In genomic region chr14:103356151-103356766, GRCh38 we compare ENCODE assay signal across 19 cellular contexts. TPM values are rescaled to one million over a fixed set of nuclear protein-coding genes. Genes with fewer than 3 reads are reported as not detected.
DNase-seq lines count a peak whose midpoint lies in the region; ATAC-seq, FAIRE-seq and TF ChIP-seq lines count a peak whose summit lies in the region.
"Had no signal": no experiment of that assay in that cellular context is flagged by ENCODE, and none has a peak within 500 bp of the region (broad histone marks: within the 10 kb centered on the region; RNA-seq: fewer than 3 reads in every experiment).

No MANE protein-coding gene starts in this region.

- FAIRE-seq in GM12892 (lab: Jason Lieb, UNC) = peak; percentile 24
- FAIRE-seq: colon had no signal

- TF ChIP-seq CTCF in hepatocyte (IDR thresholded peaks at IDR 0.05; ENCODE audit: poor library complexity) (no peak), esophagus muscularis mucosa (IDR thresholded peaks at IDR 0.05) (no peak), vagina (IDR thresholded peaks at IDR 0.05) (no peak)

- H3K9me2 ChIP-seq in hepatocyte (replicated peaks; ENCODE audit: insufficient read depth) = no peaks in the 10 kb centered on the region

- intact Hi-C loops in esophagus muscularis mucosa (cut with DNase I) (no loop called here), vagina (cut with DNase I) (no loop called here)

- H3K79me2 ChIP-seq in hepatocyte = no peaks in the 10 kb centered on the region

- no peak for DNase-seq in CD8-positive, alpha-beta memory T cell
- no peak for DNase-seq in GM12892 (ENCODE audit: insufficient read length)
- no peak for DNase-seq in T-helper 17 cell
- no peak for DNase-seq in hepatocyte (ENCODE audit: low spot score)
- DNase-seq in esophagus muscularis mucosa (ENCODE audit: extremely low spot score) = no peak
- DNase-seq in vagina (ENCODE audit: extremely low spot score in 2 of 2) = no peak
- DNase-seq in stimulated activated CD4-positive, alpha-beta T cell treated with anti-CD3 and anti-CD28 coated beads, Interleukin-1b, Interleukin-23, amount 100 ng/mL, for 48 hours = no peak
- DNase-seq: activated CD4-positive, alpha-beta T cell treated with anti-CD3 and anti-CD28 coated beads for 4 hours; activated naive CD4-positive, alpha-beta T cell treated with Interleukin-2 at 50 U/mL for 16 hours; lower lobe of right lung; naive thymus-derived CD4-positive, alpha-beta T cell; NCI-H1417 treated with DMSO at 0.1 percent for 48 hours; SIG-M5; spleen had no signal

- TF ChIP-seq EP300 in esophagus muscularis mucosa (IDR thresholded peaks at IDR 0.05) = no peak

- H3K4me1 ChIP-seq in CD8-positive, alpha-beta memory T cell (ENCODE audit: insufficient read depth, low read length) = no peaks in the 10 kb centered on the region
- no peaks in the 10 kb centered on the region for H3K4me1 ChIP-seq in hepatocyte (ENCODE audit: insufficient read depth)
- no peaks in the 10 kb centered on the region for H3K4me1 ChIP-seq in esophagus muscularis mucosa
- peaks cover 9% of the 10 kb centered on the region for H3K4me1 ChIP-seq in vagina
- H3K4me1 ChIP-seq: gastroesophageal sphincter, HAP-1, lower lobe of right lung had no signal

- CTCF ChIA-PET in CD8-positive, alpha-beta memory T cell (lab: Charles Lee) = interaction anchor here (2.1 kb wide), 1 partner anchor 13 kb away, joined by 5 read pairs; no protein-coding TSS in a partner anchor

- no peaks in the 10 kb centered on the region for H4K20me1 ChIP-seq in hepatocyte (ENCODE audit: insufficient read depth, poor library complexity, severe bottlenecking)

- 54% methylated on average over 5 of the region's 6 CpGs for WGBS in hepatocyte (ENCODE audit: low lambda C conversion rate, missing lambda C conversion rate)
- 63% methylated on average over 6 of the region's 6 CpGs for WGBS in esophagus muscularis mucosa

- ATAC-seq in T-helper 17 cell (no peak), HG02588 (IDR thresholded peaks at IDR 0.05; ENCODE audit: unreplicated experiment) (no peak)
- ATAC-seq: gastroesophageal sphincter; lower lobe of right lung; naive thymus-derived CD4-positive, alpha-beta T cell had no signal

- peaks cover 0 to 3% (median under 1%) of the 10 kb centered on the region in 5 donors for H3K9me3 Mint-ChIP-seq in CD8-positive, alpha-beta memory T cell

- no peak overlapping the region for H3K4me3 ChIP-seq in CD8-positive, alpha-beta memory T cell (ENCODE audit: low read length)
- no peak overlapping the region for H3K4me3 ChIP-seq in hepatocyte
- no peak overlapping the region for H3K4me3 ChIP-seq in esophagus muscularis mucosa
- no peak overlapping the region for H3K4me3 ChIP-seq in vagina
- H3K4me3 ChIP-seq: gastroesophageal sphincter, HAP-1, lower lobe of right lung, spleen had no signal

- no peaks in the 10 kb centered on the region for H3K9me3 ChIP-seq in CD8-positive, alpha-beta memory T cell (ENCODE audit: low read length)
- H3K9me3 ChIP-seq in T-helper 17 cell (ENCODE audit: control insufficient read depth, low read length, poor library complexity, severe bottlenecking) (no peaks in the 10 kb centered on the region), hepatocyte (ENCODE audit: low read depth) (no peaks in the 10 kb centered on the region), esophagus muscularis mucosa (no peaks in the 10 kb centered on the region), vagina (no peaks in the 10 kb centered on the region)
- H3K9me3 ChIP-seq: gastroesophageal sphincter, HAP-1, lower lobe of right lung, spleen had no signal

- peak overlapping the region in 2 of 8 donors; percentile 8 to 81 for H3K27ac Mint-ChIP-seq in CD8-positive, alpha-beta memory T cell
- H3K27ac Mint-ChIP-seq in T-helper 17 cell = no peak overlapping the region

- peak overlapping the region in 2 of 7 donors; percentile 40 to 46 for H3K4me3 Mint-ChIP-seq in CD8-positive, alpha-beta memory T cell
- H3K4me3 Mint-ChIP-seq in T-helper 17 cell = peak overlapping the region; percentile 9

- H3K27me3 Mint-ChIP-seq in CD8-positive, alpha-beta memory T cell = peaks cover 13 to 28% of the 10 kb centered on the region in 2 donors
- peaks cover 16% of the 10 kb centered on the region for H3K27me3 Mint-ChIP-seq in T-helper 17 cell

- TF ChIP-seq POLR2A in GM12892 (IDR thresholded peaks at IDR 0.05; ENCODE audit: low read depth, low read length) (no peak), esophagus muscularis mucosa (IDR thresholded peaks at IDR 0.05; ENCODE audit: low read depth) (no peak), vagina (IDR thresholded peaks at IDR 0.05) (no peak)

- H3K36me3 ChIP-seq in CD8-positive, alpha-beta memory T cell (ENCODE audit: insufficient read depth, low read length) = no peaks in the 10 kb centered on the region
- no peaks in the 10 kb centered on the region for H3K36me3 ChIP-seq in hepatocyte (replicated peaks; ENCODE audit: insufficient read depth, low read depth)
- no peaks in the 10 kb centered on the region for H3K36me3 ChIP-seq in esophagus muscularis mucosa
- no peaks in the 10 kb centered on the region for H3K36me3 ChIP-seq in vagina
- H3K36me3 ChIP-seq: gastroesophageal sphincter, HAP-1, lower lobe of right lung, spleen had no signal

- no peak overlapping the region for H2AFZ ChIP-seq in hepatocyte

- peaks cover 5 to 13% (median 7%) of the 10 kb centered on the region in 3 donors for H3K4me1 Mint-ChIP-seq in CD8-positive, alpha-beta memory T cell
- peaks cover 8% of the 10 kb centered on the region for H3K4me1 Mint-ChIP-seq in T-helper 17 cell

- no peaks in the 10 kb centered on the region for H3K27me3 ChIP-seq in CD8-positive, alpha-beta memory T cell (ENCODE audit: insufficient read depth, low read length, poor library complexity, severe bottlenecking)
- H3K27me3 ChIP-seq in hepatocyte = no peaks in the 10 kb centered on the region
- peaks cover 0 to 9% (median 0%) of the 10 kb centered on the region in 4 donors for H3K27me3 ChIP-seq in esophagus muscularis mucosa
- no peaks in the 10 kb centered on the region for H3K27me3 ChIP-seq in vagina
- H3K27me3 ChIP-seq: spleen had no signal

- POLR2A ChIA-PET in CD8-positive, alpha-beta memory T cell (lab: Charles Lee) = no interaction called here

- H3K27ac ChIP-seq in CD8-positive, alpha-beta memory T cell (ENCODE audit: low read depth, low read length) = peak overlapping the region; percentile 24
- H3K27ac ChIP-seq in hepatocyte = no peak overlapping the region
- no peak overlapping the region for H3K27ac ChIP-seq in esophagus muscularis mucosa (replicated peaks in 1 of 4)
- no peak overlapping the region for H3K27ac ChIP-seq in vagina
- H3K27ac ChIP-seq: gastroesophageal sphincter, KMS-11, lower lobe of right lung had no signal

- no peaks in the 10 kb centered on the region for H3K36me3 Mint-ChIP-seq in CD8-positive, alpha-beta memory T cell
- peaks cover 4% of the 10 kb centered on the region for H3K36me3 Mint-ChIP-seq in T-helper 17 cell (ENCODE audit: low read depth)

- peak overlapping the region; percentile 2 for H3K4me2 ChIP-seq in hepatocyte
- H3K4me2 ChIP-seq: KMS-11 had no signal

RNA-seq across cellular contexts. Expression of gene EIF5, which starts 22.2 kb away (rescaled TPM):
- 100 to 1,000 TPM; 394 to 409 TPM for total RNA-seq in CD8-positive, alpha-beta memory T cell
- polyA plus RNA-seq in CD8-positive, alpha-beta memory T cell = 312 TPM
- polyA plus RNA-seq in GM12892 (2012; ENCODE audit: missing spikeins) = 121 TPM
- total RNA-seq in T-helper 17 cell = 100 to 1,000 TPM; 649 to 800 TPM
- total RNA-seq in hepatocyte = 151 and 161 TPM in 2 replicates
- polyA plus RNA-seq in hepatocyte = 331 and 355 TPM in 2 replicates
- 100 to 1,000 TPM; 118 to 237 (median 159) TPM for total RNA-seq in esophagus muscularis mucosa
- total RNA-seq in vagina = 186 TPM

RNA-seq across cellular contexts. Expression of gene MARK3, which starts 29.0 kb away (rescaled TPM):
- 10 to 100 TPM; 91.9 to 92.7 TPM for total RNA-seq in CD8-positive, alpha-beta memory T cell
- 45.7 TPM for polyA plus RNA-seq in CD8-positive, alpha-beta memory T cell
- polyA plus RNA-seq in GM12892 (2012; ENCODE audit: missing spikeins) = 43.0 TPM
- total RNA-seq in T-helper 17 cell (100 to 1,000 TPM; 121 to 136 TPM), hepatocyte (59.2 and 71.7 TPM in 2 replicates), esophagus muscularis mucosa (10 to 100 TPM; 57.4 to 78.1 (median 68.1) TPM), vagina (77.6 TPM)
- polyA plus RNA-seq in hepatocyte = 56.3 and 76.7 TPM in 2 replicates
